In genomic region chr17:38358586-38359513, GRCh38 we compare ENCODE assay signal across 1 cellular context.
TF ChIP-seq lines count a peak whose summit lies in the region.

No MANE protein-coding gene starts in this region.

TF ChIP-seq in HepG2, 621 proteins besides CTCF, POLR2A, EP300 and RAD21 (continued from another document):
- TF ChIP-seq HNRNPK (IDR thresholded peaks at IDR 0.05; ENCODE audit: low read depth, low read length, poor library complexity, severe bottlenecking) (no peak), ZNF709 (CRISPR knock-in tag; IDR thresholded peaks at IDR 0.05) (no peak), HIVEP1 (CRISPR knock-in tag; IDR thresholded peaks at IDR 0.05) (no peak), ZNF501 (CRISPR knock-in tag; IDR thresholded peaks at IDR 0.05) (0 out of 2 replicates have a peak, but pooled peaks have one; percentile 25), ISX (CRISPR knock-in tag; conservative IDR thresholded peaks at IDR 0.05) (0 out of 2 replicates have a peak, but pooled peaks have one; percentile 20), HOXA5 (CRISPR knock-in tag; IDR thresholded peaks at IDR 0.05) (no peak), PPARG (CRISPR knock-in tag; conservative IDR thresholded peaks at IDR 0.05) (0 out of 2 replicates have a peak, but pooled peaks have one; percentile 15), ZNF251 (CRISPR knock-in tag; IDR thresholded peaks at IDR 0.05) (no peak), SNAPC2 (CRISPR knock-in tag; IDR thresholded peaks at IDR 0.05) (no peak), ZNF552 (CRISPR knock-in tag; IDR thresholded peaks at IDR 0.05; ENCODE audit: borderline replicate concordance) (no peak), ZNF337 (CRISPR knock-in tag; IDR thresholded peaks at IDR 0.05; ENCODE audit: borderline replicate concordance, low read depth) (no peak), ZKSCAN8 (CRISPR knock-in tag; IDR thresholded peaks at IDR 0.05; ENCODE audit: borderline replicate concordance) (no peak), NFKB2 (CRISPR knock-in tag; IDR thresholded peaks at IDR 0.05; ENCODE audit: borderline replicate concordance) (no peak), FOXK2 (IDR thresholded peaks at IDR 0.05) (no peak), SP4 (CRISPR knock-in tag; IDR thresholded peaks at IDR 0.05) (no peak), ZNF136 (CRISPR knock-in tag; IDR thresholded peaks at IDR 0.05; ENCODE audit: low read depth) (no peak), ZNF788 (CRISPR knock-in tag; IDR thresholded peaks at IDR 0.05; ENCODE audit: borderline replicate concordance) (no peak), PAXIP1 (CRISPR knock-in tag; conservative IDR thresholded peaks at IDR 0.05) (peak; percentile 89)
